1 cellular context compared by ENCODE assay signal in genomic region chr10:98254234-98254858, GRCh38.
TF ChIP-seq lines count a peak whose summit lies in the region.

No MANE protein-coding gene starts in this region.

TF ChIP-seq in Ishikawa, 13 proteins besides CTCF, POLR2A, EP300 and RAD21 (continued from another document):
- TF ChIP-seq REST (IDR thresholded peaks at IDR 0.05; ENCODE audit: low read depth) (no peak), FOXM1 (IDR thresholded peaks at IDR 0.05; ENCODE audit: borderline replicate concordance, low read depth) (no peak)
